ENCODE assay signal across 18 cellular contexts in genomic region chr1:51907079-51907702, GRCh38. TPM values are rescaled to one million over a fixed set of nuclear protein-coding genes. Genes with fewer than 3 reads are reported as not detected.
DNase-seq lines count a peak whose midpoint lies in the region; ATAC-seq and TF ChIP-seq lines count a peak whose summit lies in the region.
"Had no signal": no experiment of that assay in that cellular context is flagged by ENCODE, and none has a peak within 500 bp of the region (broad histone marks: within the 10 kb centered on the region; RNA-seq: fewer than 3 reads in every experiment).

No MANE protein-coding gene starts in this region.

- peaks cover 10% of the 10 kb centered on the region for H3K4me1 Mint-ChIP-seq in activated T-cell treated with anti-CD3 and anti-CD28 coated beads, Interleukin-2, amount 50 U/mL, for 72 hours (ENCODE audit: low read depth)
- peaks cover 4% of the 10 kb centered on the region for H3K4me1 Mint-ChIP-seq in activated T-cell treated with anti-CD3 and anti-CD28 coated beads, Interleukin-2, amount 50 U/mL, for 24 hours (ENCODE audit: low read depth)
- H3K4me1 Mint-ChIP-seq in brain (peaks cover 15% of the 10 kb centered on the region), progenitor cell of endocrine pancreas (ENCODE audit: low read depth) (no peaks in the 10 kb centered on the region)

- H3K27me3 Mint-ChIP-seq in activated T-cell treated with anti-CD3 and anti-CD28 coated beads, Interleukin-2, amount 50 U/mL, for 72 hours (ENCODE audit: low read depth), result peaks cover 6% of the 10 kb centered on the region
- H3K27me3 Mint-ChIP-seq in activated T-cell treated with anti-CD3 and anti-CD28 coated beads, Interleukin-2, amount 50 U/mL, for 24 hours, result peaks cover 3% of the 10 kb centered on the region
- H3K27me3 Mint-ChIP-seq in brain (peaks cover 32% of the 10 kb centered on the region), progenitor cell of endocrine pancreas (no peaks in the 10 kb centered on the region)

- H3K4me3 ChIP-seq in Karpas-422 (ENCODE audit: low read length), result no peak overlapping the region
- H3K4me3 ChIP-seq: cardiac muscle cell, heart right ventricle, vagina had no signal

- H3K4me3 Mint-ChIP-seq in activated T-cell treated with anti-CD3 and anti-CD28 coated beads, Interleukin-2, amount 50 U/mL, for 72 hours, result no peak overlapping the region
- H3K4me3 Mint-ChIP-seq in activated T-cell treated with anti-CD3 and anti-CD28 coated beads, Interleukin-2, amount 50 U/mL, for 24 hours, result no peak overlapping the region
- H3K4me3 Mint-ChIP-seq in brain (no peak overlapping the region), progenitor cell of endocrine pancreas (ENCODE audit: low read depth) (no peak overlapping the region)
- H3K4me3 Mint-ChIP-seq: nephron progenitor cell had no signal

- no peaks in the 10 kb centered on the region for H3K27me3 ChIP-seq in Karpas-422 (ENCODE audit: low read length)
- H3K27me3 ChIP-seq: cardiac muscle cell, vagina had no signal

- H3K9me2 ChIP-seq in Karpas-422 (replicated peaks; ENCODE audit: insufficient read depth, low read length), result no peaks in the 10 kb centered on the region

- peaks cover 2 to 3% of the 10 kb centered on the region in 2 donors for H3K36me3 Mint-ChIP-seq in activated T-cell treated with anti-CD3 and anti-CD28 coated beads, Interleukin-2, amount 50 U/mL, for 72 hours (ENCODE audit: insufficient read depth in 2 of 2)
- no peaks in the 10 kb centered on the region for H3K36me3 Mint-ChIP-seq in activated T-cell treated with anti-CD3 and anti-CD28 coated beads, Interleukin-2, amount 50 U/mL, for 24 hours (ENCODE audit: low read depth)
- H3K36me3 Mint-ChIP-seq in brain, result no peaks in the 10 kb centered on the region
- peaks cover 5% of the 10 kb centered on the region for H3K36me3 Mint-ChIP-seq in progenitor cell of endocrine pancreas (ENCODE audit: insufficient read depth)

- peaks cover 2% of the 10 kb centered on the region in 2 donors for H3K9me3 Mint-ChIP-seq in activated T-cell treated with anti-CD3 and anti-CD28 coated beads, Interleukin-2, amount 50 U/mL, for 72 hours
- no peaks in the 10 kb centered on the region for H3K9me3 Mint-ChIP-seq in activated T-cell treated with anti-CD3 and anti-CD28 coated beads, Interleukin-2, amount 50 U/mL, for 24 hours
- H3K9me3 Mint-ChIP-seq in brain, result peaks cover 0 to 2% (median 0%) of the 10 kb centered on the region in 5 experiments
- no peaks in the 10 kb centered on the region for H3K9me3 Mint-ChIP-seq in progenitor cell of endocrine pancreas (ENCODE audit: low read depth)

- ATAC-seq in activated T-cell treated with anti-CD3 and anti-CD28 coated beads, Interleukin-2, amount 50 U/mL, for 72 hours (replicated peaks in 1 of 2), result no peak
- no peak for ATAC-seq in HG03342 (IDR thresholded peaks at IDR 0.05; ENCODE audit: unreplicated experiment)
- ATAC-seq in GM18519 (IDR thresholded peaks at IDR 0.05; ENCODE audit: low FRiP score, unreplicated experiment), result no peak
- ATAC-seq: heart right ventricle, left cardiac atrium, right cardiac atrium had no signal

- no peak overlapping the region for H3K27ac ChIP-seq in Karpas-422 (ENCODE audit: low read length)
- H3K27ac ChIP-seq: cardiac muscle cell, heart right ventricle, vagina had no signal

- no peaks in the 10 kb centered on the region for H3K9me3 ChIP-seq in Karpas-422 (ENCODE audit: low read length)
- H3K9me3 ChIP-seq: heart right ventricle, vagina had no signal

- H3K36me3 ChIP-seq in Karpas-422 (ENCODE audit: insufficient read depth, low read length), result no peaks in the 10 kb centered on the region
- H3K36me3 ChIP-seq: cardiac muscle cell, heart right ventricle, vagina had no signal

- no peak overlapping the region for H3K9ac ChIP-seq in Karpas-422 (ENCODE audit: low read length)

- H2AFZ ChIP-seq in Karpas-422 (ENCODE audit: low read length), result no peak overlapping the region

- peaks cover 8% of the 10 kb centered on the region for H3K4me1 ChIP-seq in Karpas-422 (ENCODE audit: low read length)
- H3K4me1 ChIP-seq: heart right ventricle, vagina had no signal

- no peak overlapping the region for H3K4me2 ChIP-seq in Karpas-422 (ENCODE audit: low read depth, low read length, poor library complexity, severe bottlenecking)

- no peaks in the 10 kb centered on the region for H3K79me2 ChIP-seq in Karpas-422 (ENCODE audit: low read length)

- no peak for DNase-seq in activated T-cell treated with anti-CD3 and anti-CD28 coated beads, Interleukin-2, amount 50 U/mL, for 72 hours
- DNase-seq in activated T-cell treated with anti-CD3 and anti-CD28 coated beads, Interleukin-2, amount 50 U/mL, for 24 hours, result no peak
- peak; percentile 10 for DNase-seq in Karpas-422
- no peak for DNase-seq in progenitor cell of endocrine pancreas (ENCODE audit: low spot score, unreplicated experiment)
- no peak for DNase-seq in mucosa of gallbladder (ENCODE audit: low spot score)
- DNase-seq: activated CD4-positive, alpha-beta T cell treated with anti-CD3 and anti-CD28 coated beads, Interleukin-2, amount 50 U/mL, for 4 hours; activated gamma-delta T cell; heart right ventricle; left cardiac atrium; NCI-H2171; nephron progenitor cell; right cardiac atrium; stimulated activated CD4-positive, alpha-beta T cell treated with anti-CD3 and anti-CD28 coated beads, Interleukin-4, amount 100 ng/mL, for 1 hour had no signal

- no peaks in the 10 kb centered on the region for H4K20me1 ChIP-seq in Karpas-422 (ENCODE audit: insufficient read depth, low read depth, low read length)

- TF ChIP-seq CTCF in brain (conservative IDR thresholded peaks at IDR 0.05) (no peak), progenitor cell of endocrine pancreas (IDR thresholded peaks at IDR 0.05; ENCODE audit: unreplicated experiment) (no peak)

- peak overlapping the region; percentile 2 for H3K27ac Mint-ChIP-seq in activated T-cell treated with anti-CD3 and anti-CD28 coated beads, Interleukin-2, amount 50 U/mL, for 72 hours
- H3K27ac Mint-ChIP-seq in activated T-cell treated with anti-CD3 and anti-CD28 coated beads, Interleukin-2, amount 50 U/mL, for 24 hours, result no peak overlapping the region
- H3K27ac Mint-ChIP-seq in brain (peak overlapping the region in 3 of 5 experiments; percentile 1 to 50 (median 43)), progenitor cell of endocrine pancreas (peak overlapping the region; percentile 47)

RNA-seq across cellular contexts. Expression of gene NRDC, which starts 28.7 kb away (rescaled TPM):
- 100 to 1,000 TPM; 209 to 226 TPM for total RNA-seq in activated T-cell treated with anti-CD3 and anti-CD28 coated beads, Interleukin-2, amount 50 U/mL, for 72 hours
- 104 and 140 TPM in 2 replicates for total RNA-seq in Karpas-422 (2014; rRNA removed; shearing (Covaris generic); ENCODE audit: low replicate concordance)
- 110 TPM for polyA plus RNA-seq in brain (ENCODE audit: insufficient read depth, low read depth, low replicate concordance)
- 200 and 207 TPM in 2 replicates for total RNA-seq in progenitor cell of endocrine pancreas
- total RNA-seq in mucosa of gallbladder, result 112 TPM
